15 cellular contexts compared by ENCODE assay signal in the genomic region with DNA sequence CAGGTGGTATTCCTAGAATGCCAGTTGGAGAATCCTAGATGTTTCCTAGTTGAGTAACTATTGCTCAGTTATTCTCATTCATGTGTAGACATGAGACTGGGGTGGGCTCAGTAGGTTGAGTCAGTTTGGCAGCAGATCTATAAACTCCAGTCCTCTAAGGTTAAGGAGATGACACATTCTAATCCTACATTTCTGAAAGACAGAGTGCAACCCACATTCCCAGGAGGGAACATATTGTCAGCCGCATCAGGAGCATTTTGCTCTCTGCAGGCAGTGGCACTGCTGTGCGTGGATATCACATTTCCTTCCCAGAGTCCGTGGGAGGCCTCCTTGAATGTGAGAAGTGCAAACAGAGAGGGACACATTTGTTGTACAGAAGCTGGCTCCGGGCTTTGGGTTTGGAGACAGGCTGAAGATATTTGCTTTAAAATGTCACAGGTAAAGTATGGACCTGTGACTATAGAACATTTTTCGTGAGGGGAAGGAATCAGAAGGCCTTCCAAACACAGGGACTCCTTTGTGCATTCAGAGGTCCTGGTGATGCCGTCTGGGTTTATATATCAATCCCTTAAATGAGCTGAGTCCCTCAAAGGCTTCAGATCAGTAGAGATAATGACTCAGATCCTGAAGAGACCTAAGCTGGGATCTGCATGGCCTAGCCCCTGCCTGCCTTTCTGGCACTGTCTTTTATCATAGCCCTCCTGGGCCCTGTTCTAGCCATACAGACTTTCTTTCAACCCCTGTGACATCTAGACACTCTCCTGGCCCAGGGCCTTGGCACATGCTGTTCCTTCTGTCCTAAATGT.
DNase-seq lines count a peak whose midpoint lies in the region; ATAC-seq, FAIRE-seq and TF ChIP-seq lines count a peak whose summit lies in the region.
"Had no signal": no experiment of that assay in that cellular context is flagged by ENCODE, and none has a peak within 500 bp of the region (broad histone marks: within the 10 kb centered on the region; RNA-seq: fewer than 3 reads in every experiment).

No MANE protein-coding gene starts in this region.

- H3K4me1 ChIP-seq in breast epithelium (no peaks in the 10 kb centered on the region), SJCRH30 (no peaks in the 10 kb centered on the region; the same call in 1 of the 2 replicates), foreskin keratinocyte (peaks cover 24% of the 10 kb centered on the region), testis (no peaks in the 10 kb centered on the region)
- H3K4me1 ChIP-seq: ascending aorta, tibial artery had no signal

- no peak for FAIRE-seq in D721Med (lab: Jason Lieb, UNC)

- DNase-seq in MCF 10A (ENCODE audit: unreplicated experiment) (peak; percentile 64), breast epithelium (ENCODE audit: low spot score in 2 of 2) (no peak), SJCRH30 (peak; percentile 34 to 60), foreskin keratinocyte (peak; percentile 96 to 98), testis (peak; percentile 20), NCI-H2029 (lab: John Stamatoyannopoulos, UW) (no peak), D721Med (ENCODE audit: insufficient read length, low spot score) (no peak)
- DNase-seq: activated CD4-positive, alpha-beta memory T cell treated with anti-CD3 and anti-CD28 coated beads for 36 hours; Calu3; immature natural killer cell; NCI-H446; tibial artery had no signal

- no TSS peak for BruUV-seq in MCF 10A (replicated peaks; lab: Mats Ljungman, UMichigan)

- H3K9me3 Mint-ChIP-seq in MCF 10A (ENCODE audit: unreplicated experiment) = peaks cover 7% of the 10 kb centered on the region
- H3K9me3 Mint-ChIP-seq: activated CD4-positive, alpha-beta memory T cell treated with anti-CD3 and anti-CD28 coated beads for 36 hours; activated T-helper 17 cell treated with anti-CD3 and anti-CD28 coated beads, Interleukin-2, amount 50 U/mL, for 72 hours had no signal

- CTCF ChIA-PET in MCF 10A (lab: Yijun Ruan, JAX) = interaction anchor here (0.6 to 1.2 kb wide), 4 partner anchors 48 to 879 kb away, joined by 3 to 5 read pairs (median 4); no protein-coding TSS in a partner anchor

- no peak overlapping the region for H3K27ac Mint-ChIP-seq in MCF 10A (ENCODE audit: low read depth, unreplicated experiment)
- H3K27ac Mint-ChIP-seq: activated CD4-positive, alpha-beta memory T cell treated with anti-CD3 and anti-CD28 coated beads for 36 hours; activated T-helper 17 cell treated with anti-CD3 and anti-CD28 coated beads, Interleukin-2, amount 50 U/mL, for 72 hours; immature natural killer cell had no signal

- H3K36me3 ChIP-seq in breast epithelium = no peaks in the 10 kb centered on the region
- H3K36me3 ChIP-seq in SJCRH30 = no peaks in the 10 kb centered on the region
- H3K36me3 ChIP-seq in testis (ENCODE audit: low read depth, missing control alignments) = no peaks in the 10 kb centered on the region
- H3K36me3 ChIP-seq: ascending aorta, tibial artery had no signal

- H3K4me3 ChIP-seq in breast epithelium (no peak overlapping the region), SJCRH30 (no peak overlapping the region), testis (no peak overlapping the region)
- H3K4me3 ChIP-seq: ascending aorta, tibial artery had no signal

- H3K27me3 ChIP-seq in breast epithelium = peaks cover 0 to 3% of the 10 kb centered on the region in 2 donors
- H3K27me3 ChIP-seq in SJCRH30 = no peaks in the 10 kb centered on the region
- H3K27me3 ChIP-seq in foreskin keratinocyte = no peaks in the 10 kb centered on the region
- H3K27me3 ChIP-seq in testis = no peaks in the 10 kb centered on the region
- H3K27me3 ChIP-seq: ascending aorta, tibial artery had no signal

- no peak overlapping the region for H3K27ac ChIP-seq in breast epithelium
- H3K27ac ChIP-seq in SJCRH30 = no peak overlapping the region
- H3K27ac ChIP-seq in foreskin keratinocyte = peak overlapping the region; percentile 70
- H3K27ac ChIP-seq in testis = no peak overlapping the region
- H3K27ac ChIP-seq: ascending aorta, tibial artery had no signal

- no peaks in the 10 kb centered on the region for H3K9me3 ChIP-seq in breast epithelium
- no peaks in the 10 kb centered on the region for H3K9me3 ChIP-seq in SJCRH30 (replicated peaks)
- H3K9me3 ChIP-seq in testis = no peaks in the 10 kb centered on the region
- H3K9me3 ChIP-seq: ascending aorta, tibial artery had no signal

- ATAC-seq in foreskin keratinocyte (peak; percentile 93), GM19023 (IDR thresholded peaks at IDR 0.05; ENCODE audit: unreplicated experiment) (no peak)
- ATAC-seq: activated T-helper 17 cell treated with anti-CD3 and anti-CD28 coated beads, Interleukin-2, amount 50 U/mL, for 72 hours had no signal

- no peak for TF ChIP-seq POLR2A in breast epithelium (IDR thresholded peaks at IDR 0.05)
- no peak for TF ChIP-seq POLR2A in testis (IDR thresholded peaks at IDR 0.05)

- intact Hi-C loops in MCF 10A (cut with micrococcal nuclease) (no loop called here), breast epithelium (cut with DNase I; ENCODE audit: low total_unique reads) (no loop called here), testis (cut with DNase I; ENCODE audit: low total_unique reads) (no loop called here)

- WGBS in testis, 2 donors = 36 to 62% methylated on average over 5 to 6 of the region's 6 CpGs

- POLR2A ChIA-PET in MCF 10A (lab: Yijun Ruan, JAX) = interaction anchor here (0.6 to 1.0 kb wide), 2 partner anchors 38 to 824 kb away, joined by 3 to 4 read pairs; no protein-coding TSS in a partner anchor

- H3K27me3 Mint-ChIP-seq in MCF 10A (ENCODE audit: insufficient read depth, unreplicated experiment) = no peaks in the 10 kb centered on the region
- H3K27me3 Mint-ChIP-seq: activated CD4-positive, alpha-beta memory T cell treated with anti-CD3 and anti-CD28 coated beads for 36 hours; activated T-helper 17 cell treated with anti-CD3 and anti-CD28 coated beads, Interleukin-2, amount 50 U/mL, for 72 hours had no signal

- TF ChIP-seq CTCF in MCF 10A (IDR thresholded peaks at IDR 0.05; ENCODE audit: unreplicated experiment) = no peak
- TF ChIP-seq CTCF in breast epithelium (IDR thresholded peaks at IDR 0.05) = no peak
- TF ChIP-seq CTCF in foreskin keratinocyte (conservative IDR thresholded peaks at IDR 0.05) = no peak
- no peak for TF ChIP-seq CTCF in testis (IDR thresholded peaks at IDR 0.05)
- TF ChIP-seq CTCF in D721Med (IDR thresholded peaks at IDR 0.05; ENCODE audit: insufficient read depth, missing control alignments) = no peak

- no peak overlapping the region for H3K4me3 Mint-ChIP-seq in MCF 10A (ENCODE audit: unreplicated experiment)
- H3K4me3 Mint-ChIP-seq: activated CD4-positive, alpha-beta memory T cell treated with anti-CD3 and anti-CD28 coated beads for 36 hours; activated T-helper 17 cell treated with anti-CD3 and anti-CD28 coated beads, Interleukin-2, amount 50 U/mL, for 72 hours; immature natural killer cell had no signal

- H3K36me3 Mint-ChIP-seq in MCF 10A (ENCODE audit: insufficient read depth, unreplicated experiment) = no peaks in the 10 kb centered on the region
- H3K36me3 Mint-ChIP-seq: activated CD4-positive, alpha-beta memory T cell treated with anti-CD3 and anti-CD28 coated beads for 36 hours; immature natural killer cell had no signal

- peaks cover 21% of the 10 kb centered on the region for H3K4me1 Mint-ChIP-seq in MCF 10A (ENCODE audit: insufficient read depth, unreplicated experiment)
- H3K4me1 Mint-ChIP-seq: activated T-helper 17 cell treated with anti-CD3 and anti-CD28 coated beads, Interleukin-2, amount 50 U/mL, for 72 hours; immature natural killer cell had no signal

Comparison
In these comparisons a context has a peak if more than half of its experiments do, and no peak if none do; other contexts are left out.
1. DNase-seq: peak in MCF 10A (single experiment), SJCRH30 (2 of 2), foreskin keratinocyte (2 of 2) and testis (single experiment); none in breast epithelium (0 of 2), NCI-H2029 (single experiment) and D721Med (single experiment).